1 cellular context compared by ENCODE assay signal in the genomic region with DNA sequence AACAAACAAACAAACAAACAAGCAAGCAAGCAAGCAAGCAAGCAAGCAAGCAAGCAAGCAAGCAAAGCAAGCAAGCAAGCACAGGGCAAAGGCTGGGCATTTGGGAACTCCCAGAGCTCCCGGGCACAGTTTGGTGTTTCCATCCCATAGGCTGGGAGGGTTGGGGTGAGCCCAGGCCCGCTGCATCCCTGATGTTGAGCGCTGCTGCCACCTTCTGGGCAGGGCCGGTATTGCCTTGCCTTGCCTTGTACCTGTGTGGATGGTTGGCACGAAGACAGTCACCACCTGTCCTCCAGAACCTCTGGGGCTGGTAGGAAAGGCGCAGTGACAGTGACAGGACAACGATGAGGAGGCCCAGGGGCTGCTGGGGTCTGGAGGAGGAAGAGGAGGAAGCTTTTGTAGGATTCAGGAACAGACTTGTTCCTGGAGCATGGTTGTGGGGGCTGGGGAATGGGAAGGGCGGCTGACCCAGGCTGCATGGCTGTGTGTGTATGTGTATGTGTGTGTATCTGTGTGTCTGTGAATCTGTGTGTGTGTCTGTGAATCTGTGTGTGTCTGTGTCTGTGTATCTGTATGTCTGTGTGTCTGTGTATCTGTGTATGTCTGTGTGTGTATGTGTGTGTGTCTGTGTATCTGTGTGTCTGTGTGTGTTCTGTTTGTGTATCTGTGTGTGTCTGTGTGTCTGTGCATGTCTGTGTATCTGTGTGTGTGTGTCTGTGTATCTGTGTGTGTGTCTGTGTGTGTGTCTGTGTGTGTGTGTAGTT.
TF ChIP-seq lines count a peak whose summit lies in the region.

No MANE protein-coding gene starts in this region.

TF ChIP-seq in HepG2, 621 proteins besides CTCF, POLR2A, EP300 and RAD21 (continued from another document and continues in another):
- no peak for TF ChIP-seq KLF15 (CRISPR knock-in tag; IDR thresholded peaks at IDR 0.05; ENCODE audit: borderline replicate concordance)
- TF ChIP-seq ZNF547 (CRISPR knock-in tag; IDR thresholded peaks at IDR 0.05): no peak
- TF ChIP-seq ZNF724P (CRISPR knock-in tag; IDR thresholded peaks at IDR 0.05; ENCODE audit: borderline replicate concordance): no peak
- TF ChIP-seq, protein P1, sequence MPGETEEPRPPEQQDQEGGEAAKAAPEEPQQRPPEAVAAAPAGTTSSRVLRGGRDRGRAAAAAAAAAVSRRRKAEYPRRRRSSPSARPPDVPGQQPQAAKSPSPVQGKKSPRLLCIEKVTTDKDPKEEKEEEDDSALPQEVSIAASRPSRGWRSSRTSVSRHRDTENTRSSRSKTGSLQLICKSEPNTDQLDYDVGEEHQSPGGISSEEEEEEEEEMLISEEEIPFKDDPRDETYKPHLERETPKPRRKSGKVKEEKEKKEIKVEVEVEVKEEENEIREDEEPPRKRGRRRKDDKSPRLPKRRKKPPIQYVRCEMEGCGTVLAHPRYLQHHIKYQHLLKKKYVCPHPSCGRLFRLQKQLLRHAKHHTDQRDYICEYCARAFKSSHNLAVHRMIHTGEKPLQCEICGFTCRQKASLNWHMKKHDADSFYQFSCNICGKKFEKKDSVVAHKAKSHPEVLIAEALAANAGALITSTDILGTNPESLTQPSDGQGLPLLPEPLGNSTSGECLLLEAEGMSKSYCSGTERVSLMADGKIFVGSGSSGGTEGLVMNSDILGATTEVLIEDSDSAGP (CRISPR knock-in tag; IDR thresholded peaks at IDR 0.05; ENCODE audit: borderline replicate concordance): 0 out of 2 replicates have a peak, but pooled peaks have one; percentile 26
- TF ChIP-seq, protein P2, sequence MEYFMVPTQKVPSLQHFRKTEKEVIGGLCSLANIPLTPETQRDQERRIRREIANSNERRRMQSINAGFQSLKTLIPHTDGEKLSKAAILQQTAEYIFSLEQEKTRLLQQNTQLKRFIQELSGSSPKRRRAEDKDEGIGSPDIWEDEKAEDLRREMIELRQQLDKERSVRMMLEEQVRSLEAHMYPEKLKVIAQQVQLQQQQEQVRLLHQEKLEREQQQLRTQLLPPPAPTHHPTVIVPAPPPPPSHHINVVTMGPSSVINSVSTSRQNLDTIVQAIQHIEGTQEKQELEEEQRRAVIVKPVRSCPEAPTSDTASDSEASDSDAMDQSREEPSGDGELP (IDR thresholded peaks at IDR 0.05; ENCODE audit: borderline replicate concordance, low read depth): no peak
- TF ChIP-seq SP140L (CRISPR knock-in tag; IDR thresholded peaks at IDR 0.05; ENCODE audit: borderline replicate concordance): no peak
- TF ChIP-seq, protein P3, sequence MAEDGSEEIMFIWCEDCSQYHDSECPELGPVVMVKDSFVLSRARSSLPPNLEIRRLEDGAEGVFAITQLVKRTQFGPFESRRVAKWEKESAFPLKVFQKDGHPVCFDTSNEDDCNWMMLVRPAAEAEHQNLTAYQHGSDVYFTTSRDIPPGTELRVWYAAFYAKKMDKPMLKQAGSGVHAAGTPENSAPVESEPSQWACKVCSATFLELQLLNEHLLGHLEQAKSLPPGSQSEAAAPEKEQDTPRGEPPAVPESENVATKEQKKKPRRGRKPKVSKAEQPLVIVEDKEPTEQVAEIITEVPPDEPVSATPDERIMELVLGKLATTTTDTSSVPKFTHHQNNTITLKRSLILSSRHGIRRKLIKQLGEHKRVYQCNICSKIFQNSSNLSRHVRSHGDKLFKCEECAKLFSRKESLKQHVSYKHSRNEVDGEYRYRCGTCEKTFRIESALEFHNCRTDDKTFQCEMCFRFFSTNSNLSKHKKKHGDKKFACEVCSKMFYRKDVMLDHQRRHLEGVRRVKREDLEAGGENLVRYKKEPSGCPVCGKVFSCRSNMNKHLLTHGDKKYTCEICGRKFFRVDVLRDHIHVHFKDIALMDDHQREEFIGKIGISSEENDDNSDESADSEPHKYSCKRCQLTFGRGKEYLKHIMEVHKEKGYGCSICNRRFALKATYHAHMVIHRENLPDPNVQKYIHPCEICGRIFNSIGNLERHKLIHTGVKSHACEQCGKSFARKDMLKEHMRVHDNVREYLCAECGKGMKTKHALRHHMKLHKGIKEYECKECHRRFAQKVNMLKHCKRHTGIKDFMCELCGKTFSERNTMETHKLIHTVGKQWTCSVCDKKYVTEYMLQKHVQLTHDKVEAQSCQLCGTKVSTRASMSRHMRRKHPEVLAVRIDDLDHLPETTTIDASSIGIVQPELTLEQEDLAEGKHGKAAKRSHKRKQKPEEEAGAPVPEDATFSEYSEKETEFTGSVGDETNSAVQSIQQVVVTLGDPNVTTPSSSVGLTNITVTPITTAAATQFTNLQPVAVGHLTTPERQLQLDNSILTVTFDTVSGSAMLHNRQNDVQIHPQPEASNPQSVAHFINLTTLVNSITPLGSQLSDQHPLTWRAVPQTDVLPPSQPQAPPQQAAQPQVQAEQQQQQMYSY (CRISPR knock-in tag; IDR thresholded peaks at IDR 0.05): no peak
- TF ChIP-seq KDM5B (CRISPR knock-in tag; IDR thresholded peaks at IDR 0.05; ENCODE audit: borderline replicate concordance): no peak
- TF ChIP-seq, protein P4, sequence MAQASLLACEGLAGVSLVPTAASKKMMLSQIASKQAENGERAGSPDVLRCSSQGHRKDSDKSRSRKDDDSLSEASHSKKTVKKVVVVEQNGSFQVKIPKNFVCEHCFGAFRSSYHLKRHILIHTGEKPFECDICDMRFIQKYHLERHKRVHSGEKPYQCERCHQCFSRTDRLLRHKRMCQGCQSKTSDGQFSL (CRISPR knock-in tag; IDR thresholded peaks at IDR 0.05): no peak
- TF ChIP-seq, protein P5, sequence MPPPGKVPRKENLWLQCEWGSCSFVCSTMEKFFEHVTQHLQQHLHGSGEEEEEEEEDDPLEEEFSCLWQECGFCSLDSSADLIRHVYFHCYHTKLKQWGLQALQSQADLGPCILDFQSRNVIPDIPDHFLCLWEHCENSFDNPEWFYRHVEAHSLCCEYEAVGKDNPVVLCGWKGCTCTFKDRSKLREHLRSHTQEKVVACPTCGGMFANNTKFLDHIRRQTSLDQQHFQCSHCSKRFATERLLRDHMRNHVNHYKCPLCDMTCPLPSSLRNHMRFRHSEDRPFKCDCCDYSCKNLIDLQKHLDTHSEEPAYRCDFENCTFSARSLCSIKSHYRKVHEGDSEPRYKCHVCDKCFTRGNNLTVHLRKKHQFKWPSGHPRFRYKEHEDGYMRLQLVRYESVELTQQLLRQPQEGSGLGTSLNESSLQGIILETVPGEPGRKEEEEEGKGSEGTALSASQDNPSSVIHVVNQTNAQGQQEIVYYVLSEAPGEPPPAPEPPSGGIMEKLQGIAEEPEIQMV (CRISPR knock-in tag; IDR thresholded peaks at IDR 0.05; ENCODE audit: low read depth): 0 out of 2 replicates have a peak, but pooled peaks have one; percentile 58
- TF ChIP-seq, protein P6, sequence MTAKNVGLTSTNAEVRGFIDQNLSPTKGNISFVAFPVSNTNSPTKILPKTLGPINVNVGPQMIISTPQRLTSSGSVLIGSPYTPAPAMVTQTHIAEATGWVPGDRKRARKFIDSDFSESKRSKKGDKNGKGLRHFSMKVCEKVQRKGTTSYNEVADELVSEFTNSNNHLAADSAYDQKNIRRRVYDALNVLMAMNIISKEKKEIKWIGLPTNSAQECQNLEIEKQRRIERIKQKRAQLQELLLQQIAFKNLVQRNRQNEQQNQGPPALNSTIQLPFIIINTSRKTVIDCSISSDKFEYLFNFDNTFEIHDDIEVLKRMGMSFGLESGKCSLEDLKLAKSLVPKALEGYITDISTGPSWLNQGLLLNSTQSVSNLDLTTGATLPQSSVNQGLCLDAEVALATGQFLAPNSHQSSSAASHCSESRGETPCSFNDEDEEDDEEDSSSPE (CRISPR knock-in tag; IDR thresholded peaks at IDR 0.05): 0 out of 2 replicates have a peak, but pooled peaks have one; percentile 20
- TF ChIP-seq ZBTB7A (CRISPR knock-in tag; IDR thresholded peaks at IDR 0.05): no peak
- TF ChIP-seq SCMH1 (CRISPR knock-in tag; IDR thresholded peaks at IDR 0.05; ENCODE audit: borderline replicate concordance): no peak
- TF ChIP-seq ZNF337 (CRISPR knock-in tag; IDR thresholded peaks at IDR 0.05; ENCODE audit: borderline replicate concordance, low read depth): no peak
- no peak for TF ChIP-seq TRIM24 (CRISPR knock-in tag; IDR thresholded peaks at IDR 0.05)
- no peak for TF ChIP-seq ZNF34 (CRISPR knock-in tag; IDR thresholded peaks at IDR 0.05; ENCODE audit: borderline replicate concordance)
- TF ChIP-seq, protein P7, sequence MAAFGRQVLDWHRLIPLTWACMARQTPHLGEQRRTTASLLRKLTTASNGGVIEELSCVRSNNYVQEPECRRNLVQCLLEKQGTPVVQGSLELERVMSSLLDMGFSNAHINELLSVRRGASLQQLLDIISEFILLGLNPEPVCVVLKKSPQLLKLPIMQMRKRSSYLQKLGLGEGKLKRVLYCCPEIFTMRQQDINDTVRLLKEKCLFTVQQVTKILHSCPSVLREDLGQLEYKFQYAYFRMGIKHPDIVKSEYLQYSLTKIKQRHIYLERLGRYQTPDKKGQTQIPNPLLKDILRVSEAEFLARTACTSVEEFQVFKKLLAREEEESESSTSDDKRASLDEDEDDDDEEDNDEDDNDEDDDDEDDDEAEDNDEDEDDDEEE (CRISPR knock-in tag; IDR thresholded peaks at IDR 0.05): peak; percentile 78; the same call in 1 of the 2 replicates
- no peak for TF ChIP-seq SIX4 (CRISPR knock-in tag; IDR thresholded peaks at IDR 0.05)
- TF ChIP-seq ZNF234 (CRISPR knock-in tag; conservative IDR thresholded peaks at IDR 0.05): no peak
- TF ChIP-seq ZFP90 (CRISPR knock-in tag; IDR thresholded peaks at IDR 0.05; ENCODE audit: borderline replicate concordance): no peak
- TF ChIP-seq ZNF589 (CRISPR knock-in tag; conservative IDR thresholded peaks at IDR 0.05): no peak
- TF ChIP-seq, protein P8, sequence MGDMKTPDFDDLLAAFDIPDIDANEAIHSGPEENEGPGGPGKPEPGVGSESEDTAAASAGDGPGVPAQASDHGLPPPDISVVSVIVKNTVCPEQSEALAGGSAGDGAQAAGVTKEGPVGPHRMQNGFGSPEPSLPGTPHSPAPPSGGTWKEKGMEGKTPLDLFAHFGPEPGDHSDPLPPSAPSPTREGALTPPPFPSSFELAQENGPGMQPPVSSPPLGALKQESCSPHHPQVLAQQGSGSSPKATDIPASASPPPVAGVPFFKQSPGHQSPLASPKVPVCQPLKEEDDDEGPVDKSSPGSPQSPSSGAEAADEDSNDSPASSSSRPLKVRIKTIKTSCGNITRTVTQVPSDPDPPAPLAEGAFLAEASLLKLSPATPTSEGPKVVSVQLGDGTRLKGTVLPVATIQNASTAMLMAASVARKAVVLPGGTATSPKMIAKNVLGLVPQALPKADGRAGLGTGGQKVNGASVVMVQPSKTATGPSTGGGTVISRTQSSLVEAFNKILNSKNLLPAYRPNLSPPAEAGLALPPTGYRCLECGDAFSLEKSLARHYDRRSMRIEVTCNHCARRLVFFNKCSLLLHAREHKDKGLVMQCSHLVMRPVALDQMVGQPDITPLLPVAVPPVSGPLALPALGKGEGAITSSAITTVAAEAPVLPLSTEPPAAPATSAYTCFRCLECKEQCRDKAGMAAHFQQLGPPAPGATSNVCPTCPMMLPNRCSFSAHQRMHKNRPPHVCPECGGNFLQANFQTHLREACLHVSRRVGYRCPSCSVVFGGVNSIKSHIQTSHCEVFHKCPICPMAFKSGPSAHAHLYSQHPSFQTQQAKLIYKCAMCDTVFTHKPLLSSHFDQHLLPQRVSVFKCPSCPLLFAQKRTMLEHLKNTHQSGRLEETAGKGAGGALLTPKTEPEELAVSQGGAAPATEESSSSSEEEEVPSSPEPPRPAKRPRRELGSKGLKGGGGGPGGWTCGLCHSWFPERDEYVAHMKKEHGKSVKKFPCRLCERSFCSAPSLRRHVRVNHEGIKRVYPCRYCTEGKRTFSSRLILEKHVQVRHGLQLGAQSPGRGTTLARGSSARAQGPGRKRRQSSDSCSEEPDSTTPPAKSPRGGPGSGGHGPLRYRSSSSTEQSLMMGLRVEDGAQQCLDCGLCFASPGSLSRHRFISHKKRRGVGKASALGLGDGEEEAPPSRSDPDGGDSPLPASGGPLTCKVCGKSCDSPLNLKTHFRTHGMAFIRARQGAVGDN (CRISPR knock-in tag; IDR thresholded peaks at IDR 0.05): peak; percentile 63
- peak; percentile 84 for TF ChIP-seq ZBTB38 (CRISPR knock-in tag; IDR thresholded peaks at IDR 0.05)
- TF ChIP-seq, protein P9, sequence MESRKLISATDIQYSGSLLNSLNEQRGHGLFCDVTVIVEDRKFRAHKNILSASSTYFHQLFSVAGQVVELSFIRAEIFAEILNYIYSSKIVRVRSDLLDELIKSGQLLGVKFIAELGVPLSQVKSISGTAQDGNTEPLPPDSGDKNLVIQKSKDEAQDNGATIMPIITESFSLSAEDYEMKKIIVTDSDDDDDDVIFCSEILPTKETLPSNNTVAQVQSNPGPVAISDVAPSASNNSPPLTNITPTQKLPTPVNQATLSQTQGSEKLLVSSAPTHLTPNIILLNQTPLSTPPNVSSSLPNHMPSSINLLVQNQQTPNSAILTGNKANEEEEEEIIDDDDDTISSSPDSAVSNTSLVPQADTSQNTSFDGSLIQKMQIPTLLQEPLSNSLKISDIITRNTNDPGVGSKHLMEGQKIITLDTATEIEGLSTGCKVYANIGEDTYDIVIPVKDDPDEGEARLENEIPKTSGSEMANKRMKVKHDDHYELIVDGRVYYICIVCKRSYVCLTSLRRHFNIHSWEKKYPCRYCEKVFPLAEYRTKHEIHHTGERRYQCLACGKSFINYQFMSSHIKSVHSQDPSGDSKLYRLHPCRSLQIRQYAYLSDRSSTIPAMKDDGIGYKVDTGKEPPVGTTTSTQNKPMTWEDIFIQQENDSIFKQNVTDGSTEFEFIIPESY (CRISPR knock-in tag; IDR thresholded peaks at IDR 0.05): no peak
- 0 out of 2 replicates have a peak, but pooled peaks have one; percentile 33 for TF ChIP-seq CHCHD3 (CRISPR knock-in tag; IDR thresholded peaks at IDR 0.05)
- no peak for TF ChIP-seq ZNF510 (CRISPR knock-in tag; IDR thresholded peaks at IDR 0.05; ENCODE audit: low read depth)
- TF ChIP-seq, protein P10, sequence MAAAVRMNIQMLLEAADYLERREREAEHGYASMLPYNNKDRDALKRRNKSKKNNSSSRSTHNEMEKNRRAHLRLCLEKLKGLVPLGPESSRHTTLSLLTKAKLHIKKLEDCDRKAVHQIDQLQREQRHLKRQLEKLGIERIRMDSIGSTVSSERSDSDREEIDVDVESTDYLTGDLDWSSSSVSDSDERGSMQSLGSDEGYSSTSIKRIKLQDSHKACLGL (CRISPR knock-in tag; IDR thresholded peaks at IDR 0.05): no peak
- TF ChIP-seq SMYD3 (CRISPR knock-in tag; IDR thresholded peaks at IDR 0.05): no peak
- TF ChIP-seq, protein P11, sequence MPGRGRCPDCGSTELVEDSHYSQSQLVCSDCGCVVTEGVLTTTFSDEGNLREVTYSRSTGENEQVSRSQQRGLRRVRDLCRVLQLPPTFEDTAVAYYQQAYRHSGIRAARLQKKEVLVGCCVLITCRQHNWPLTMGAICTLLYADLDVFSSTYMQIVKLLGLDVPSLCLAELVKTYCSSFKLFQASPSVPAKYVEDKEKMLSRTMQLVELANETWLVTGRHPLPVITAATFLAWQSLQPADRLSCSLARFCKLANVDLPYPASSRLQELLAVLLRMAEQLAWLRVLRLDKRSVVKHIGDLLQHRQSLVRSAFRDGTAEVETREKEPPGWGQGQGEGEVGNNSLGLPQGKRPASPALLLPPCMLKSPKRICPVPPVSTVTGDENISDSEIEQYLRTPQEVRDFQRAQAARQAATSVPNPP (CRISPR knock-in tag; IDR thresholded peaks at IDR 0.05): no peak
- no peak for TF ChIP-seq IKZF1 (IDR thresholded peaks at IDR 0.05)
- no peak for TF ChIP-seq JARID2 (CRISPR knock-in tag; IDR thresholded peaks at IDR 0.05; ENCODE audit: insufficient replicate concordance)
- TF ChIP-seq, protein P12, sequence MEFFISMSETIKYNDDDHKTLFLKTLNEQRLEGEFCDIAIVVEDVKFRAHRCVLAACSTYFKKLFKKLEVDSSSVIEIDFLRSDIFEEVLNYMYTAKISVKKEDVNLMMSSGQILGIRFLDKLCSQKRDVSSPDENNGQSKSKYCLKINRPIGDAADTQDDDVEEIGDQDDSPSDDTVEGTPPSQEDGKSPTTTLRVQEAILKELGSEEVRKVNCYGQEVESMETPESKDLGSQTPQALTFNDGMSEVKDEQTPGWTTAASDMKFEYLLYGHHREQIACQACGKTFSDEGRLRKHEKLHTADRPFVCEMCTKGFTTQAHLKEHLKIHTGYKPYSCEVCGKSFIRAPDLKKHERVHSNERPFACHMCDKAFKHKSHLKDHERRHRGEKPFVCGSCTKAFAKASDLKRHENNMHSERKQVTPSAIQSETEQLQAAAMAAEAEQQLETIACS (CRISPR knock-in tag; IDR thresholded peaks at IDR 0.05): no peak
- no peak for TF ChIP-seq THYN1 (CRISPR knock-in tag; IDR thresholded peaks at IDR 0.05; ENCODE audit: borderline replicate concordance, low read depth)
- no peak for TF ChIP-seq EZH2 (conservative IDR thresholded peaks at IDR 0.05; ENCODE audit: low read depth, low read length)
